9 cellular contexts compared by ENCODE assay signal in the genomic region with DNA sequence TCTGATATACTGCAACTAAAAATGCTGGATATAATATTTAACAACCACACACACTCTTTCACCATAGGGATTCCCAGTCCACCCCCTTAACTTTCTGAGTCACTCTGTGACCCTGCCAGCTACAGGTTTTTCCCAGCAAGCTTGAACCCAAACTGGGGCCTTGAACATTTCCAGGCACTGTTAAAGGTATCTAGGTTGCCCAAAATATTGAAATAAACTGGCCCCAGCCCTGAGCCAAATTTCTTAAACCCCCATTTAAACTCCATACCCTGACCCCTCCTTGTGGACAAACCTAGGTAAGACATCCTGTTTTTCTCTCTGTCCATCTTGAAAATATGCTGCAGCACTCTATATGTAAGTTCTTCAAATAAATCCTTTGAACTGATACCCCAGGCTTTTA. TPM values are rescaled to one million over a fixed set of nuclear protein-coding genes. Genes with fewer than 3 reads are reported as not detected.
DNase-seq lines count a peak whose midpoint lies in the region; ATAC-seq, FAIRE-seq and TF ChIP-seq lines count a peak whose summit lies in the region.
"Had no signal": no experiment of that assay in that cellular context is flagged by ENCODE, and none has a peak within 500 bp of the region (broad histone marks: within the 10 kb centered on the region; RNA-seq: fewer than 3 reads in every experiment).

No MANE protein-coding gene starts in this region.

- ATAC-seq in GM18867 (IDR thresholded peaks at IDR 0.05; ENCODE audit: unreplicated experiment) (peak; percentile 63), HG03139 (IDR thresholded peaks at IDR 0.05; ENCODE audit: unreplicated experiment) (no peak)

- TF ChIP-seq CTCF in OCI-LY7 (conservative IDR thresholded peaks at IDR 0.05; ENCODE audit: low read length) (peak; percentile 85), endothelial cell (IDR thresholded peaks at IDR 0.05; ENCODE audit: unreplicated experiment) (peak; percentile 86)

- CTCF ChIA-PET in OCI-LY7 (lab: Charles Lee; ENCODE audit: unreplicated experiment), result interaction anchor here (1.4 kb wide), 1 partner anchor 150 kb away, joined by 4 read pairs; no protein-coding TSS in a partner anchor

- H3K9me2 ChIP-seq in OCI-LY7 (ENCODE audit: insufficient read depth, low read length), result no peaks in the 10 kb centered on the region

- H3K9me3 ChIP-seq in OCI-LY7 (ENCODE audit: low read length), result no peaks in the 10 kb centered on the region
- H3K9me3 ChIP-seq in small intestine (ENCODE audit: control insufficient read depth, low read depth), result no peaks in the 10 kb centered on the region

- peak overlapping the region; percentile 70; the same call in 1 of the 2 replicates for H2AFZ ChIP-seq in OCI-LY7 (ENCODE audit: low read length)

- H3K4me1 ChIP-seq in OCI-LY7 (ENCODE audit: insufficient read depth, low read length, poor library complexity, severe bottlenecking), result peaks cover 4% of the 10 kb centered on the region
- no peaks in the 10 kb centered on the region for H3K4me1 ChIP-seq in small intestine (ENCODE audit: control insufficient read depth in 2 of 2, insufficient read depth in 1 of 2, low read depth in 1 of 2, low read length in 1 of 2)

- H3K27ac ChIP-seq in OCI-LY7 (ENCODE audit: low read depth, low read length, poor library complexity, severe bottlenecking), result no peak overlapping the region
- H3K27ac ChIP-seq in small intestine (ENCODE audit: low read depth in 1 of 2, low read length in 1 of 2), result no peak overlapping the region

- no TSS peak for BruUV-seq in OCI-LY7 (replicated peaks; lab: Mats Ljungman, UMichigan)

- H3K4me3 ChIP-seq in OCI-LY7 (ENCODE audit: low read depth, low read length, poor library complexity, severe bottlenecking) (no peak overlapping the region), small intestine (ENCODE audit: low read depth in 1 of 2, low read length in 2 of 2) (no peak overlapping the region)

- no peaks in the 10 kb centered on the region for H3K36me3 Mint-ChIP-seq in endothelial cell (ENCODE audit: low read depth, unreplicated experiment)

- H3K27me3 ChIP-seq in small intestine (ENCODE audit: control insufficient read depth in 2 of 2, insufficient read depth in 2 of 2, low read length in 2 of 2), result no peaks in the 10 kb centered on the region

- H3K27me3 Mint-ChIP-seq in endothelial cell (ENCODE audit: unreplicated experiment), result peaks cover 4% of the 10 kb centered on the region

- no peak overlapping the region for H3K4me3 Mint-ChIP-seq in endothelial cell (ENCODE audit: unreplicated experiment)

- H3K4me1 Mint-ChIP-seq in endothelial cell (ENCODE audit: unreplicated experiment), result peaks cover 4% of the 10 kb centered on the region

- H3K9me3 Mint-ChIP-seq in endothelial cell (ENCODE audit: unreplicated experiment), result no peaks in the 10 kb centered on the region

- H4K20me1 ChIP-seq in OCI-LY7 (ENCODE audit: insufficient read depth, low read length), result no peaks in the 10 kb centered on the region

- no peaks in the 10 kb centered on the region for H3K79me2 ChIP-seq in OCI-LY7 (ENCODE audit: insufficient read depth, low read depth, low read length)

- POLR2A ChIA-PET in OCI-LY7 (lab: Charles Lee), result interaction anchor here (1.3 kb wide), 1 partner anchor 18 kb away, joined by 4 read pairs; no protein-coding TSS in a partner anchor

- FAIRE-seq in small intestine (lab: Jason Lieb, UNC), result no peak
- FAIRE-seq: endometrium had no signal

- DNase-seq in AG20443 (ENCODE audit: low spot score), result peak; percentile 52
- peak; percentile 62 for DNase-seq in OCI-LY7 (ENCODE audit: low spot score)
- DNase-seq in endothelial cell (ENCODE audit: low spot score), result no peak
- DNase-seq in small intestine, result peak; percentile 20
- DNase-seq in activated T-cell treated with anti-CD3 and anti-CD28 coated beads for 4 hours, result no peak
- no peak for DNase-seq in NCI-H2227 treated with DMSO at 0.1 percent for 48 hours (lab: John Stamatoyannopoulos, UW)

- H3K27ac Mint-ChIP-seq in endothelial cell (ENCODE audit: unreplicated experiment), result no peak overlapping the region

- H3K4me2 ChIP-seq in OCI-LY7 (ENCODE audit: low read length), result no peak overlapping the region

- H3K36me3 ChIP-seq in OCI-LY7 (ENCODE audit: insufficient read depth, low read length) (no peaks in the 10 kb centered on the region), small intestine (ENCODE audit: control insufficient read depth in 2 of 2, insufficient read depth in 2 of 2, low read length in 2 of 2) (no peaks in the 10 kb centered on the region)

- intact Hi-C loops in OCI-LY7 (cut with micrococcal nuclease; ENCODE audit: unreplicated experiment), result loop anchor here (1.0 to 2.0 kb wide), 2 partner anchors 32 to 149 kb away; no protein-coding TSS in a partner anchor

RNA-seq across cellular contexts. Expression of gene DCTN1, which starts 19.7 kb away (rescaled TPM):
- 45.5 and 50.3 TPM in 2 replicates for total RNA-seq in OCI-LY7 (2014; rRNA removed; shearing (Covaris generic))
- total RNA-seq in OCI-LY7 (2022), result 100 and 105 TPM in 2 replicates
- total RNA-seq in endothelial cell (ENCODE audit: unreplicated experiment), result 244 TPM
- polyA plus RNA-seq in small intestine, result 10 to 100 TPM; 72.7 to 92.8 (median 80.2) TPM

RNA-seq across cellular contexts. Expression of gene C2orf81, which starts 21.6 kb away (rescaled TPM):
- total RNA-seq in OCI-LY7 (2014; rRNA removed; shearing (Covaris generic)), result 3.2 and 5.5 TPM in 2 replicates
- total RNA-seq in OCI-LY7 (2022) (20.7 and 22.5 TPM in 2 replicates), endothelial cell (ENCODE audit: unreplicated experiment) (5.0 TPM)
- polyA plus RNA-seq in small intestine, result 1 to 10 TPM in 1 of 3 donors, under 1 TPM in 2; 0.22 to 1.4 (median 0.81) TPM

RNA-seq across cellular contexts. Expression of gene WDR54, which starts 21.7 kb away (rescaled TPM):
- total RNA-seq in OCI-LY7 (2014; rRNA removed; shearing (Covaris generic)), result 55.5 and 64.7 TPM in 2 replicates
- total RNA-seq in OCI-LY7 (2022), result 82.5 and 89.5 TPM in 2 replicates
- total RNA-seq in endothelial cell (ENCODE audit: unreplicated experiment), result 34.1 TPM
- polyA plus RNA-seq in small intestine, result 1 to 10 TPM; 1.6 to 8.9 (median 3.5) TPM

RNA-seq across cellular contexts. Expression of gene RTKN, which starts 42.0 kb away (rescaled TPM):
- total RNA-seq in OCI-LY7 (2014; rRNA removed; shearing (Covaris generic)), result 1.3 and 2.3 TPM in 2 replicates
- total RNA-seq in OCI-LY7 (2022) (5.4 and 7.7 TPM in 2 replicates), endothelial cell (ENCODE audit: unreplicated experiment) (65.4 TPM)
- polyA plus RNA-seq in small intestine, result 10 to 100 TPM; 51.1 to 78.7 (median 60.7) TPM

RNA-seq across cellular contexts. Expression of gene INO80B, which starts 55.1 kb away (rescaled TPM):
- total RNA-seq in OCI-LY7 (2014; rRNA removed; shearing (Covaris generic)), result 29.2 and 38.7 TPM in 2 replicates
- total RNA-seq in OCI-LY7 (2022), result 43.1 and 44.5 TPM in 2 replicates
- 22.1 TPM for total RNA-seq in endothelial cell (ENCODE audit: unreplicated experiment)
- 10 to 100 TPM; 28.7 to 43.8 (median 38.6) TPM for polyA plus RNA-seq in small intestine

Comparison
In these comparisons a context has a peak if more than half of its experiments do, and no peak if none do; other contexts are left out.
1. DNase-seq: peak in AG20443 (single experiment), OCI-LY7 (single experiment) and small intestine (single experiment); none in endothelial cell (single experiment), activated T-cell treated with anti-CD3 and anti-CD28 coated beads for 4 hours (single experiment) and NCI-H2227 treated with DMSO at 0.1 percent for 48 hours (single experiment).